Comparison of ENCODE assay signal across 1 cellular context in genomic region chr11:65165847-65166317, GRCh38.
TF ChIP-seq lines count a peak whose summit lies in the region.

No MANE protein-coding gene starts in this region.

TF ChIP-seq in IMR-90, 13 proteins besides CTCF, POLR2A, EP300 and RAD21:
- TF ChIP-seq BHLHE40 (IDR thresholded peaks at IDR 0.05; ENCODE audit: low read depth, low read length): no peak
- TF ChIP-seq USF2 (IDR thresholded peaks at IDR 0.05; ENCODE audit: low read depth, low read length): no peak
- no peak for TF ChIP-seq FOS (IDR thresholded peaks at IDR 0.05; ENCODE audit: low read depth, low read length)
- TF ChIP-seq CEBPB (IDR thresholded peaks at IDR 0.05; ENCODE audit: low read depth, low read length): no peak
- no peak for TF ChIP-seq NFE2L2 (IDR thresholded peaks at IDR 0.05; ENCODE audit: low read depth, low read length)
- TF ChIP-seq CHD1 (IDR thresholded peaks at IDR 0.05; ENCODE audit: low read depth, low read length): no peak
- TF ChIP-seq SMC3 (IDR thresholded peaks at IDR 0.05; ENCODE audit: low read depth, low read length): no peak
- no peak for TF ChIP-seq RFX5 (IDR thresholded peaks at IDR 0.05; ENCODE audit: low read depth, low read length)
- TF ChIP-seq ELK1 (IDR thresholded peaks at IDR 0.05; ENCODE audit: borderline replicate concordance, low read depth, low read length): no peak
- TF ChIP-seq MAZ (IDR thresholded peaks at IDR 0.05; ENCODE audit: borderline replicate concordance, low read depth, low read length): no peak
- no peak for TF ChIP-seq MAFK (IDR thresholded peaks at IDR 0.05; ENCODE audit: low read depth, low read length)
